ENCODE assay signal across 8 cellular contexts in the genomic region with DNA sequence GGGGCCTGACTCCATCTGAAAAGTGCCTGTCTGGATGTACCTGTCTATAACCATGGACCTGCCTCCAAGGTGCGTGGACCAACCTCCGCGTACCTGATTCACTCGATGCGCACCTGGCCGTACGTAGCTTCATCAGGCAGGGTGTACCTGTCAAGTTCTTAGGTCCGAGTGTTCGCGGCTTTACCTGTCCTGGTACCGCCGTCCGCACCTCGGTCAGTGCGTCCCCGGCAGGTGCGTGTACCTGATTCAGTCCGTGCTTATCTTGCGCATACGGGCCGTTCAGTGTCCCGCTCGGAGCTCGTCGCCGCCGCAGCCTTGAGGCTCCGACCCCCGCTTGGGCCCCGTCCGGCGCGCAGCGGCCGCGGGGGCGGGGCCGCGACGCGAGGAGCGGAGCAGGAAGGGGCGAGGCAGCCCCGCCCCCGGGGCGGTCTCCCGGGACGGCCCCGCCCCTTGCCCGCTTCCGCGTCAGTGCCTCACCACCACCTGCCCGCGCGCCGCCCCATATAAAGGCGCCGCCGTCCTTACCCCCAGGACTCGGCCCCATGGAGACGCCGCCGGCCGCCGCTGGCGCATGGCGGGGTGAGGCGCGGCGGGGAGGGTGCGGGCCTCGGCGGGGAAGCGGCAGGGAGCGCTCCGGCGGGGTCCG. TPM values are rescaled to one million over a fixed set of nuclear protein-coding genes. Genes with fewer than 3 reads are reported as not detected.
A peak's percentile ranks its signal among the peaks of the same experiment; 100 is the strongest.
DNase-seq lines count a peak whose midpoint lies in the region; ATAC-seq and TF ChIP-seq lines count a peak whose summit lies in the region.

A gene (plus strand): TSS at position 530 of the 646 bp plus-strand sequence. CDS start 917 bp downstream, outside the sequence.

- H3K36me3 ChIP-seq in liver (ENCODE audit: control insufficient read depth in 4 of 4, insufficient read depth in 3 of 4, low read depth in 1 of 4, low read length in 3 of 4): no peaks in the 10 kb centered on the region

- H3K9me3 ChIP-seq in liver (ENCODE audit: control insufficient read depth in 4 of 4, low read length in 3 of 4): no peaks in the 10 kb centered on the region

- H3K4me3 ChIP-seq in AG09309 (ENCODE audit: control insufficient read depth, low read depth, low read length) (peak within 1 kb of the TSS; percentile 74), liver (ENCODE audit: low read depth in 1 of 3, low read length in 3 of 3) (peak within 1 kb of the TSS; percentile 73 to 96 (median 86))

- H3K9ac ChIP-seq in liver (ENCODE audit: low read depth in 1 of 2, low read length in 2 of 2): peak within 1 kb of the TSS; percentile 76 to 97

- DNase-seq in AG09309 (ENCODE audit: low read depth) (peak; percentile 50), NCI-H748 treated with DMSO at 0.1 percent for 48 hours (lab: John Stamatoyannopoulos, UW) (peak; percentile 31), dermis blood vessel endothelial cell (peak; percentile 93)
- DNase-seq in activated CD4-positive, alpha-beta T cell treated with anti-CD3 and anti-CD28 coated beads, Interleukin-2, amount 50 U/mL, for 4 hours: peak; percentile 88 to 90
- peak; percentile 92 for DNase-seq in stimulated activated CD4-positive, alpha-beta T cell treated with anti-CD3 and anti-CD28 coated beads, Interleukin-4, amount 100 ng/mL, for 24 hours

- under 1% methylated on average over 78 of the region's 78 CpGs for WGBS in liver

- TF ChIP-seq CTCF in AG09309 (IDR thresholded peaks at IDR 0.05; ENCODE audit: control insufficient read depth, insufficient read depth, low read depth, low read length, missing control alignments): no peak
- no peak for TF ChIP-seq CTCF in liver (IDR thresholded peaks at IDR 0.05; ENCODE audit: low read depth, low read length, missing input control)

- TF ChIP-seq RAD21 in liver (IDR thresholded peaks at IDR 0.05): no peak

- no peaks in the 10 kb centered on the region for H3K27me3 ChIP-seq in liver (ENCODE audit: control insufficient read depth in 4 of 4, insufficient read depth in 4 of 4, low read length in 3 of 4)

- peak; percentile 59 for ATAC-seq in GM19023 (IDR thresholded peaks at IDR 0.05; ENCODE audit: unreplicated experiment)
- ATAC-seq in HG03342 (IDR thresholded peaks at IDR 0.05; ENCODE audit: unreplicated experiment): peak; percentile 54

- H3K4me1 ChIP-seq in liver (ENCODE audit: control insufficient read depth in 4 of 4, insufficient read depth in 4 of 4, low read length in 3 of 4): peaks cover 20 to 54% (median 38%) of the 10 kb centered on the region in 4 donors

- H3K27ac ChIP-seq in liver (ENCODE audit: low read depth in 1 of 2, low read length in 2 of 2): peak within 1 kb of the TSS; percentile 95 to 97

TF ChIP-seq in liver, 16 proteins besides CTCF, POLR2A, EP300 and RAD21:
- TF ChIP-seq RXRA (IDR thresholded peaks at IDR 0.05) (no peak), YY1 (IDR thresholded peaks at IDR 0.05) (peak; percentile 68)
TF ChIP-seq in liver: peak in this region for 1.

RNA-seq across cellular contexts. Expression of the gene that starts here (rescaled TPM):
- 3.3 and 5.4 TPM in 2 replicates for total RNA-seq in dermis blood vessel endothelial cell
- 10 to 100 TPM in 1 of 2 donors, 1 to 10 TPM in 1; 2.9 to 10.9 TPM for total RNA-seq in liver
- 1 to 10 TPM; 2.1 to 3.0 TPM for polyA plus RNA-seq in liver

Comparison
In these comparisons a context has a peak if more than half of its experiments do, and no peak if none do; other contexts are left out.
1. Peak in every context shown above with its lines: DNase-seq, ATAC-seq, H3K4me3 ChIP-seq and H3K27ac ChIP-seq.
2. DNase-seq: peak in every context shown above with its lines; median percentile 93 in dermis blood vessel endothelial cell; 92 in stimulated activated CD4-positive, alpha-beta T cell treated with anti-CD3 and anti-CD28 coated beads, Interleukin-4, amount 100 ng/mL, for 24 hours; 89 in activated CD4-positive, alpha-beta T cell treated with anti-CD3 and anti-CD28 coated beads, Interleukin-2, amount 50 U/mL, for 4 hours; 50 in AG09309; 31 in NCI-H748 treated with DMSO at 0.1 percent for 48 hours.